Comparison of ENCODE assay signal across 10 cellular contexts in the genomic region with DNA sequence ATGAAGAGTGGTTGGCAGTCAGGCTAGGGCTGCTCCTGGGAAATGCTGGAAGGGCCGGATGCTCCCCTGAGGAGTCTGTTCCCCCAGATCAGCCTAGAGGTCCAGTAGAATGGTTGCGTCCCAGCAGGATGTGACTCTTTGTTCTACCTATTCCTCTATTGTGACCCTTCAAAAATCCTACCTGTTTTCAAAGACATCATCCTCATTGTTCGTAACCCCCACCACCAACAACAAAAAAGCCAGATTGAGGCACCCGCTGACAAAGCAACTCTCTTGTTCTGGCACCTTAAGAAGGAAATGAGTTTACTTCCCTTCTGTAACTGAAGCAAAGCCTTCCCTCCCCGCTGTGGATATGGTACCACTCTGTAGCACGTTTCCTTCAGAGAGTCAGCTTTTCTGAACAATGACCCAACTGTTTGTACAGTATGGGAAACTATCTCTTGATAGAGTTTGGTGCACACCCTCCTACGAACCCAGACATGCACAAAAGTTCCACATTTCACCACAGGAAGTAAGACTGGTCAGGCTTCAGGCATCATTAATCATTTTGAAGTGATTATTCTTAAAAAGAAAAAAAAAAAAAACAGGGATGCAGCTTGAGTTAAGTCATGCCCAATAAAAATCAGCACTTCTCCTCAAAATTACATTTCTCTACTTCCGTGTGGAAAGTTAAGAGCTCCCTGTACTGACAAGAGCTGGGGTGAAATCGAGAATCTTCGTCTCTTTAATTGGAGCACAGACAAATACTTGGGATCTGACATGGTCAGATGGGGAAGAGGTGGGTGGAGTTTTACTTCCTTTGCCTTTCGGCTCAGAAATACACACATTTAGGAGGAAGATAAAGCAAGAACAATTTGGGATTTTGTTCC.
DNase-seq lines count a peak whose midpoint lies in the region; ATAC-seq and TF ChIP-seq lines count a peak whose summit lies in the region.
"Had no signal": no experiment of that assay in that cellular context is flagged by ENCODE, and none has a peak within 500 bp of the region (broad histone marks: within the 10 kb centered on the region; RNA-seq: fewer than 3 reads in every experiment).

No MANE protein-coding gene starts in this region.

- peak overlapping the region; percentile 83 for H2AFZ ChIP-seq in mammary epithelial cell (ENCODE audit: low read depth, low read length)
- H2AFZ ChIP-seq: parathyroid adenoma had no signal

- H3K4me3 ChIP-seq in mammary epithelial cell (replicated peaks in 1 of 3; ENCODE audit: insufficient read depth in 1 of 3, low read depth in 2 of 3, low read length in 3 of 3) (peak overlapping the region in 1 of 3 experiments; percentile 22), iPS DF 6.9 (ENCODE audit: low read length) (no peak overlapping the region), esophagus squamous epithelium (peak overlapping the region in 1 of 4 donors; percentile 16), vagina (no peak overlapping the region)

- ATAC-seq in T-helper 17 cell: peak; percentile 21
- no peak for ATAC-seq in HG02885 (IDR thresholded peaks at IDR 0.05; ENCODE audit: poor library complexity, unreplicated experiment)
- ATAC-seq in GM21381 (IDR thresholded peaks at IDR 0.05; ENCODE audit: unreplicated experiment): no peak

- intact Hi-C loops in mammary epithelial cell (cut with micrococcal nuclease) (no loop called here), MCF 10A (cut with micrococcal nuclease) (no loop called here), esophagus squamous epithelium (cut with DNase I) (no loop called here), vagina (cut with DNase I) (no loop called here)

- TF ChIP-seq CTCF in mammary epithelial cell (conservative IDR thresholded peaks at IDR 0.05 in 1 of 2, IDR thresholded peaks at IDR 0.05 in 1 of 2; ENCODE audit: extremely low read depth in 1 of 2, insufficient read depth in 1 of 2, low read depth in 1 of 2, low read length in 2 of 2): no peak
- no peak for TF ChIP-seq CTCF in MCF 10A (IDR thresholded peaks at IDR 0.05; ENCODE audit: unreplicated experiment)
- no peak for TF ChIP-seq CTCF in esophagus squamous epithelium (IDR thresholded peaks at IDR 0.05)
- no peak for TF ChIP-seq CTCF in vagina (IDR thresholded peaks at IDR 0.05)

- WGBS in mammary epithelial cell (ENCODE audit: low coverage, missing lambda C conversion rate): 22% methylated on average over 11 of the region's 11 CpGs
- no CpG with 5 or more reads among the region's 11 CpGs for WGBS in iPS DF 6.9 (ENCODE audit: insufficient coverage, insufficient read length)
- 27 to 30% methylated on average over 11 of the region's 11 CpGs for WGBS in esophagus squamous epithelium, 2 donors

- dilution Hi-C loops in mammary epithelial cell (cut with HindIII; ENCODE audit: low sequenced_read_pairs): no loop called here

- TF ChIP-seq POLR2A in esophagus squamous epithelium (IDR thresholded peaks at IDR 0.05): no peak
- no peak for TF ChIP-seq POLR2A in vagina (IDR thresholded peaks at IDR 0.05)

- no peaks in the 10 kb centered on the region for H3K27me3 Mint-ChIP-seq in MCF 10A (ENCODE audit: insufficient read depth, unreplicated experiment)
- peaks cover 47% of the 10 kb centered on the region for H3K27me3 Mint-ChIP-seq in T-helper 17 cell

- in situ Hi-C loops in mammary epithelial cell (cut with MboI; ENCODE audit: low sequenced_read_pairs in 2 of 2): no loop called here

- no peaks in the 10 kb centered on the region for H4K20me1 ChIP-seq in mammary epithelial cell (ENCODE audit: insufficient read depth, low read length)

- peak overlapping the region; percentile 90 for H3K27ac ChIP-seq in mammary epithelial cell (ENCODE audit: insufficient read depth, low read depth, low read length)
- no peak overlapping the region for H3K27ac ChIP-seq in iPS DF 6.9 (ENCODE audit: low read length)
- H3K27ac ChIP-seq in esophagus squamous epithelium: peak overlapping the region in 1 of 4 donors; percentile 25
- no peak overlapping the region for H3K27ac ChIP-seq in vagina
- H3K27ac ChIP-seq: parathyroid adenoma had no signal

- peak overlapping the region; percentile 83 for H3K4me2 ChIP-seq in mammary epithelial cell (ENCODE audit: insufficient read depth, low read depth, low read length)

- H3K36me3 Mint-ChIP-seq in MCF 10A (ENCODE audit: insufficient read depth, unreplicated experiment) (peaks cover 6% of the 10 kb centered on the region), T-helper 17 cell (ENCODE audit: low read depth) (no peaks in the 10 kb centered on the region)
- H3K36me3 Mint-ChIP-seq: IgD-negative memory B cell had no signal

- BruUV-seq in mammary epithelial cell (replicated peaks; lab: Mats Ljungman, UMichigan) (no TSS peak), MCF 10A (replicated peaks; lab: Mats Ljungman, UMichigan) (no TSS peak)

- H3K36me3 ChIP-seq in mammary epithelial cell (ENCODE audit: insufficient read depth, low read length) (no peaks in the 10 kb centered on the region), iPS DF 6.9 (ENCODE audit: control insufficient read depth, insufficient read depth, low read length) (no peaks in the 10 kb centered on the region), esophagus squamous epithelium (no peaks in the 10 kb centered on the region), vagina (no peaks in the 10 kb centered on the region)

- H3K4me1 Mint-ChIP-seq in MCF 10A (ENCODE audit: insufficient read depth, unreplicated experiment) (no peaks in the 10 kb centered on the region), T-helper 17 cell (peaks cover 2% of the 10 kb centered on the region)

- CTCF ChIA-PET in mammary epithelial cell (lab: Charles Lee; ENCODE audit: low non-redundant PET): interaction anchor here (0.6 kb wide), 1 partner anchor 617 kb away, joined by 3 read pairs; no protein-coding TSS in a partner anchor
- CTCF ChIA-PET in MCF 10A (lab: Yijun Ruan, JAX): interaction anchor here (0.6 kb wide), 1 partner anchor 230 kb away, joined by 3 read pairs; no protein-coding TSS in a partner anchor

- no peaks in the 10 kb centered on the region for H3K79me2 ChIP-seq in mammary epithelial cell (ENCODE audit: insufficient read depth, low read length)
- H3K79me2 ChIP-seq: parathyroid adenoma had no signal

- H3K9me3 Mint-ChIP-seq in MCF 10A (ENCODE audit: unreplicated experiment): no peaks in the 10 kb centered on the region

- no peak overlapping the region for H3K4me3 Mint-ChIP-seq in MCF 10A (ENCODE audit: unreplicated experiment)
- H3K4me3 Mint-ChIP-seq in T-helper 17 cell: no peak overlapping the region
- H3K4me3 Mint-ChIP-seq: IgD-negative memory B cell had no signal

- no peaks in the 10 kb centered on the region for H3K9me3 ChIP-seq in mammary epithelial cell (replicated peaks; ENCODE audit: insufficient read depth, low read length)
- H3K9me3 ChIP-seq in T-helper 17 cell (ENCODE audit: control insufficient read depth, low read length, poor library complexity, severe bottlenecking): no peaks in the 10 kb centered on the region
- H3K9me3 ChIP-seq in iPS DF 6.9 (ENCODE audit: control insufficient read depth, insufficient read depth, low read length): no peaks in the 10 kb centered on the region
- H3K9me3 ChIP-seq in esophagus squamous epithelium: no peaks in the 10 kb centered on the region
- H3K9me3 ChIP-seq in vagina: no peaks in the 10 kb centered on the region

- H3K27me3 ChIP-seq in mammary epithelial cell (ENCODE audit: insufficient read depth, low read length): no peaks in the 10 kb centered on the region
- H3K27me3 ChIP-seq in iPS DF 6.9 (ENCODE audit: control insufficient read depth, insufficient read depth, low read length): no peaks in the 10 kb centered on the region
- H3K27me3 ChIP-seq in esophagus squamous epithelium: no peaks in the 10 kb centered on the region
- H3K27me3 ChIP-seq in vagina: no peaks in the 10 kb centered on the region

- POLR2A ChIA-PET in MCF 10A (lab: Yijun Ruan, JAX): interaction anchor here (0.8 to 1.3 kb wide), 2 partner anchors 9 to 143 kb away, joined by 3 read pairs; no protein-coding TSS in a partner anchor

- H3K4me1 ChIP-seq in mammary epithelial cell (ENCODE audit: insufficient read depth, low read length) (peaks cover 35% of the 10 kb centered on the region), iPS DF 6.9 (ENCODE audit: control insufficient read depth, insufficient read depth, low read length) (no peaks in the 10 kb centered on the region; the same call in 1 of the 2 replicates), esophagus squamous epithelium (peaks cover 7 to 25% (median 9%) of the 10 kb centered on the region in 3 donors), vagina (peaks cover 14% of the 10 kb centered on the region)
- H3K4me1 ChIP-seq: parathyroid adenoma had no signal

- peak; percentile 98 for DNase-seq in mammary epithelial cell
- DNase-seq in MCF 10A (ENCODE audit: unreplicated experiment): no peak
- no peak for DNase-seq in T-helper 17 cell
- DNase-seq in iPS DF 6.9 (ENCODE audit: low read depth, low spot score): peak; percentile 22
- no peak for DNase-seq in esophagus squamous epithelium (lab: John Stamatoyannopoulos, UW)
- DNase-seq in vagina (ENCODE audit: extremely low spot score in 2 of 2): no peak

- H3K9ac ChIP-seq in mammary epithelial cell (ENCODE audit: insufficient read depth, low read length): peak overlapping the region; percentile 64
- H3K9ac ChIP-seq: parathyroid adenoma had no signal

- H3K27ac Mint-ChIP-seq in MCF 10A (ENCODE audit: low read depth, unreplicated experiment) (no peak overlapping the region), T-helper 17 cell (no peak overlapping the region)
- H3K27ac Mint-ChIP-seq: IgD-negative memory B cell had no signal

Comparison
In these comparisons a context has a peak if more than half of its experiments do, and no peak if none do; other contexts are left out.
1. DNase-seq: peak in mammary epithelial cell (single experiment) and iPS DF 6.9 (single experiment); none in MCF 10A (single experiment), T-helper 17 cell (0 of 3), esophagus squamous epithelium (single experiment) and vagina (0 of 2).